ENCODE assay signal across 22 cellular contexts in genomic region chr7:25361388-25361787, GRCh38.
"Had no signal": no experiment of that assay in that cellular context is flagged by ENCODE, and none has a peak within 500 bp of the region (broad histone marks: within the 10 kb centered on the region; RNA-seq: fewer than 3 reads in every experiment).

No MANE protein-coding gene starts in this region.

- H3K4me1 ChIP-seq: SJCRH30 had no signal

- H3K9me3 ChIP-seq: MG63, SJCRH30 had no signal

- H3K27ac ChIP-seq: RWPE1, SJCRH30 had no signal

- H3K36me3 ChIP-seq: MG63, SJCRH30 had no signal

- H3K27me3 ChIP-seq: MG63, SJCRH30 had no signal

- H3K4me3 ChIP-seq: MG63, SJCRH30 had no signal

- DNase-seq: IMR-90, Karpas-422, KG1, MG63, NCI-H1092, NCI-H1105 treated with DMSO at 0.1 percent for 48 hours, NCI-H1417 treated with DMSO at 0.1 percent for 48 hours, NCI-H146, NCI-H1694 treated with DMSO at 0.1 percent for 48 hours, NCI-H1930, NCI-H2081 treated with DMSO at 0.1 percent for 48 hours, NCI-H2171, NCI-H226, NCI-H446, NCI-H510A, NCI-H524 treated with DMSO at 0.1 percent for 48 hours, NCI-H69, NCI-H774, PC-3, SHP77, SJCRH30 had no signal
